Comparison of ENCODE assay signal across 1 cellular context in the genomic region with DNA sequence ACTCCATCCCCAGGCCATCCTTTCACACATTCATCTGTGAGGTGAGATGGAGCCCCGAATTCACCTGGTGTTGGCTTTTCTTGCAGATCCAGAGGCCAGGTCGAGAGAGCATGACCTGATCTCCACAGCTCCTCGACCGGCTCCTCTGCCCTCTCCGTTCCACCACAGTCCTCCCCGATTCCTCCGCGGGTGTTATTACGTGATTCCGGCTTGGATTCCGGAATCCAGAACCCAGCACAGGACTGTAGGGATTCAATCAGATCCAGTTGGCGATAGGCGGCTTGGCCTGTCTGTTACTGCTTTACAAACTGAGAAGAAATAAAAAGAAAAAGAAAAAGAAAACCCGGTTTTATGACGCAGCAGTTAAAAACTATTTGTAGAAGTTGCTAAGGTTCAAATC.
TF ChIP-seq lines count a peak whose summit lies in the region.

No MANE protein-coding gene starts in this region.

TF ChIP-seq in GM23338, 12 proteins besides CTCF, POLR2A, EP300 and RAD21 (continued from another document):
- TF ChIP-seq, protein P1, sequence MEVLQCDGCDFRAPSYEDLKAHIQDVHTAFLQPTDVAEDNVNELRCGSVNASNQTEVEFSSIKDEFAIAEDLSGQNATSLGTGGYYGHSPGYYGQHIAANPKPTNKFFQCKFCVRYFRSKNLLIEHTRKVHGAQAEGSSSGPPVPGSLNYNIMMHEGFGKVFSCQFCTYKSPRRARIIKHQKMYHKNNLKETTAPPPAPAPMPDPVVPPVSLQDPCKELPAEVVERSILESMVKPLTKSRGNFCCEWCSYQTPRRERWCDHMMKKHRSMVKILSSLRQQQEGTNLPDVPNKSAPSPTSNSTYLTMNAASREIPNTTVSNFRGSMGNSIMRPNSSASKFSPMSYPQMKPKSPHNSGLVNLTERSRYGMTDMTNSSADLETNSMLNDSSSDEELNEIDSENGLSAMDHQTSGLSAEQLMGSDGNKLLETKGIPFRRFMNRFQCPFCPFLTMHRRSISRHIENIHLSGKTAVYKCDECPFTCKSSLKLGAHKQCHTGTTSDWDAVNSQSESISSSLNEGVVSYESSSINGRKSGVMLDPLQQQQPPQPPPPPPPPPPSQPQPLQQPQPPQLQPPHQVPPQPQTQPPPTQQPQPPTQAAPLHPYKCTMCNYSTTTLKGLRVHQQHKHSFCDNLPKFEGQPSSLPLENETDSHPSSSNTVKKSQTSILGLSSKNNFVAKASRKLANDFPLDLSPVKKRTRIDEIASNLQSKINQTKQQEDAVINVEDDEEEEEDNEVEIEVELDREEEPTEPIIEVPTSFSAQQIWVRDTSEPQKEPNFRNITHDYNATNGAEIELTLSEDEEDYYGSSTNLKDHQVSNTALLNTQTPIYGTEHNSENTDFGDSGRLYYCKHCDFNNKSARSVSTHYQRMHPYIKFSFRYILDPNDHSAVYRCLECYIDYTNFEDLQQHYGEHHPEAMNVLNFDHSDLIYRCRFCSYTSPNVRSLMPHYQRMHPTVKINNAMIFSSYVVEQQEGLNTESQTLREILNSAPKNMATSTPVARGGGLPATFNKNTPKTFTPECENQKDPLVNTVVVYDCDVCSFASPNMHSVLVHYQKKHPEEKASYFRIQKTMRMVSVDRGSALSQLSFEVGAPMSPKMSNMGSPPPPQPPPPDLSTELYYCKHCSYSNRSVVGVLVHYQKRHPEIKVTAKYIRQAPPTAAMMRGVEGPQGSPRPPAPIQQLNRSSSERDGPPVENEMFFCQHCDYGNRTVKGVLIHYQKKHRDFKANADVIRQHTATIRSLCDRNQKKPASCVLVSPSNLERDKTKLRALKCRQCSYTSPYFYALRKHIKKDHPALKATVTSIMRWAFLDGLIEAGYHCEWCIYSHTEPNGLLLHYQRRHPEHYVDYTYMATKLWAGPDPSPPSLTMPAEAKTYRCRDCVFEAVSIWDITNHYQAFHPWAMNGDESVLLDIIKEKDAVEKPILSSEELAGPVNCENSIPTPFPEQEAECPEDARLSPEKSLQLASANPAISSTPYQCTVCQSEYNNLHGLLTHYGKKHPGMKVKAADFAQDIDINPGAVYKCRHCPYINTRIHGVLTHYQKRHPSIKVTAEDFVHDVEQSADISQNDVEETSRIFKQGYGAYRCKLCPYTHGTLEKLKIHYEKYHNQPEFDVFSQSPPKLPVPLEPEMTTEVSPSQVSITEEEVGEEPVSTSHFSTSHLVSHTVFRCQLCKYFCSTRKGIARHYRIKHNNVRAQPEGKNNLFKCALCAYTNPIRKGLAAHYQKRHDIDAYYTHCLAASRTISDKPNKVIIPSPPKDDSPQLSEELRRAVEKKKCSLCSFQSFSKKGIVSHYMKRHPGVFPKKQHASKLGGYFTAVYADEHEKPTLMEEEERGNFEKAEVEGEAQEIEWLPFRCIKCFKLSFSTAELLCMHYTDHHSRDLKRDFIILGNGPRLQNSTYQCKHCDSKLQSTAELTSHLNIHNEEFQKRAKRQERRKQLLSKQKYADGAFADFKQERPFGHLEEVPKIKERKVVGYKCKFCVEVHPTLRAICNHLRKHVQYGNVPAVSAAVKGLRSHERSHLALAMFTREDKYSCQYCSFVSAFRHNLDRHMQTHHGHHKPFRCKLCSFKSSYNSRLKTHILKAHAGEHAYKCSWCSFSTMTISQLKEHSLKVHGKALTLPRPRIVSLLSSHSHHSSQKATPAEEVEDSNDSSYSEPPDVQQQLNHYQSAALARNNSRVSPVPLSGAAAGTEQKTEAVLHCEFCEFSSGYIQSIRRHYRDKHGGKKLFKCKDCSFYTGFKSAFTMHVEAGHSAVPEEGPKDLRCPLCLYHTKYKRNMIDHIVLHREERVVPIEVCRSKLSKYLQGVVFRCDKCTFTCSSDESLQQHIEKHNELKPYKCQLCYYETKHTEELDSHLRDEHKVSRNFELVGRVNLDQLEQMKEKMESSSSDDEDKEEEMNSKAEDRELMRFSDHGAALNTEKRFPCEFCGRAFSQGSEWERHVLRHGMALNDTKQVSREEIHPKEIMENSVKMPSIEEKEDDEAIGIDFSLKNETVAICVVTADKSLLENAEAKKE (CRISPR knock-in tag; IDR thresholded peaks at IDR 0.05), result no peak
